In genomic region chr12:6903712-6904111, GRCh38 we compare ENCODE assay signal across 1 cellular context.
TF ChIP-seq lines count a peak whose summit lies in the region.

No MANE protein-coding gene starts in this region.

TF ChIP-seq in endothelial cell of umbilical vein, 7 proteins besides CTCF, POLR2A, EP300 and RAD21:
- TF ChIP-seq EZH2 (IDR thresholded peaks at IDR 0.05; ENCODE audit: borderline replicate concordance, low read depth, low read length, severe bottlenecking), result no peak
- TF ChIP-seq GATA2 (IDR thresholded peaks at IDR 0.05; ENCODE audit: insufficient read depth, insufficient read length, low read depth, low read length), result no peak
- TF ChIP-seq FOS (IDR thresholded peaks at IDR 0.05; ENCODE audit: borderline replicate concordance, insufficient read depth, low read length), result no peak
- no peak for TF ChIP-seq JUN (IDR thresholded peaks at IDR 0.05; ENCODE audit: borderline replicate concordance, insufficient read depth, insufficient read length, low read depth)
- TF ChIP-seq, protein P1, sequence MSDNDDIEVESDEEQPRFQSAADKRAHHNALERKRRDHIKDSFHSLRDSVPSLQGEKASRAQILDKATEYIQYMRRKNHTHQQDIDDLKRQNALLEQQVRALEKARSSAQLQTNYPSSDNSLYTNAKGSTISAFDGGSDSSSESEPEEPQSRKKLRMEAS (IDR thresholded peaks at IDR 0.05; ENCODE audit: insufficient read depth, insufficient read length), result no peak
- no peak for TF ChIP-seq MYC (IDR thresholded peaks at IDR 0.05; ENCODE audit: low read depth, low read length)
- no peak for TF ChIP-seq POLR2AphosphoS5 (IDR thresholded peaks at IDR 0.05; ENCODE audit: insufficient read depth, low read depth, low read length)
